Comparison of ENCODE assay signal across 36 cellular contexts in the genomic region with DNA sequence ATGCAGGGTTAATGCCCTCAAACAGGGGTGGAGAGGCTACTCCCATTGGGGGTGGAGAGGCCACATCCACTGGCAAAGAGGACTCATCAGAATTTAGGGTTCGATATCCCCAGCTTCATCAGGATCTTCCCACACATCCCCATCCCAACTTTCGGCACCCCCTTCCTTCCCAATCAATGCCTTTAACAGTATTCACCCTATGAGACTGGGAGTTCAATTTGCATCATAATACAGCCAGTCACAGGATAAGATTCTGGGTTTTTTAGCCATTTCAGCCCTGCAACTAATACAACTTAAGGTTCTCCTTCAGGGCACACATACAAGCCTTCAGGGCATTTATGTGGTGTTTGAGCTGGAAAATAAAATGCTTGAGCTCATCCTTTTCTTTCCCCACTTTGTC.
"Had no signal": no experiment of that assay in that cellular context is flagged by ENCODE, and none has a peak within 500 bp of the region (broad histone marks: within the 10 kb centered on the region; RNA-seq: fewer than 3 reads in every experiment).

No MANE protein-coding gene starts in this region.

- H3K4me3 Mint-ChIP-seq: activated CD4-positive, alpha-beta memory T cell treated with anti-CD3 and anti-CD28 coated beads, Interleukin-2, amount 10 ng/mL, durations not matched to agents 7 days and 5 days; activated CD4-positive, alpha-beta T cell treated with anti-CD3 and anti-CD28 coated beads, Interleukin-2, amount 10 ng/mL, durations not matched to agents 7 days and 5 days; activated naive CD4-positive, alpha-beta T cell treated with anti-CD3 and anti-CD28 coated beads, Interleukin-2, amount 10 ng/mL, durations not matched to agents 7 days and 5 days; activated naive CD8-positive, alpha-beta T cell treated with anti-CD3 and anti-CD28 coated beads, Interleukin-2, amount 10 ng/mL, durations not matched to agents 7 days and 5 days; activated T-cell treated with anti-CD3 and anti-CD28 coated beads, Interleukin-2, amount 50 U/mL, for 24 hours; activated T-cell treated with anti-CD3 and anti-CD28 coated beads, Interleukin-2, amount 50 U/mL, for 72 hours; brain; dendritic cell treated with granulocyte-macrophage colony-stimulating factor and Interleukin-4, amounts not matched to agents 40 ng/mL and 50 ng/mL, for 4 days; endodermal cell; T-helper 17 cell; T-helper 2 cell treated with Interferon-gamma antibody and Interleukin-4, amounts not matched to agents 5 μg/mL and 100 μg/mL, for 36 hours had no signal

- ATAC-seq: activated naive CD4-positive, alpha-beta T cell treated with anti-CD3 and anti-CD28 coated beads, Interleukin-2, amount 50 U/mL, for 72 hours; activated T-cell treated with anti-CD3 and anti-CD28 coated beads, Interleukin-2, amount 50 U/mL, for 72 hours; esophagus mucosa; gastrocnemius medialis; heart left ventricle; T-helper 17 cell had no signal

- DNase-seq: activated CD4-positive, alpha-beta memory T cell treated with anti-CD3 and anti-CD28 coated beads, Interleukin-2, amount 10 ng/mL, durations not matched to agents 7 days and 5 days; activated CD4-positive, alpha-beta T cell treated with anti-CD3 and anti-CD28 coated beads for 1 hour; activated CD4-positive, alpha-beta T cell treated with anti-CD3 and anti-CD28 coated beads for 4 hours; activated CD4-positive, alpha-beta T cell treated with anti-CD3 and anti-CD28 coated beads, Interleukin-2, amount 10 ng/mL, durations not matched to agents 7 days and 5 days; activated CD4-positive, alpha-beta T cell treated with anti-CD3 and anti-CD28 coated beads, Interleukin-2, amount 50 U/mL, for 4 hours; activated CD4-positive, CD25-positive, alpha-beta regulatory T cell; activated CD8-positive, alpha-beta memory T cell treated with anti-CD3 and anti-CD28 coated beads, Interleukin-2, amount 50 U/mL, for 48 hours; activated gamma-delta T cell; activated naive CD4-positive, alpha-beta T cell; activated naive CD4-positive, alpha-beta T cell treated with anti-CD3 and anti-CD28 coated beads, Interleukin-2, amount 10 ng/mL, durations not matched to agents 7 days and 5 days; activated naive CD8-positive, alpha-beta T cell treated with anti-CD3 and anti-CD28 coated beads, Interleukin-2, amount 10 ng/mL, durations not matched to agents 7 days and 5 days; activated T-cell treated with anti-CD3 and anti-CD28 coated beads for 4 hours; activated T-cell treated with anti-CD3 and anti-CD28 coated beads, Interleukin-2, amount 50 U/mL, for 24 hours; activated T-cell treated with anti-CD3 and anti-CD28 coated beads, Interleukin-2, amount 50 U/mL, for 72 hours; central memory CD4-positive, alpha-beta T cell; cerebellar nuclear complex; colonic mucosa; dorsolateral prefrontal cortex; effector memory CD4-positive, alpha-beta T cell; endodermal cell; foreskin fibroblast; gastrocnemius medialis; glutamatergic neuron; heart left ventricle; T-helper 1 cell; T-helper 17 cell; T1000; WERI-Rb-1 had no signal

- H3K36me3 Mint-ChIP-seq: activated naive CD4-positive, alpha-beta T cell treated with anti-CD3 and anti-CD28 coated beads, Interleukin-2, amount 10 ng/mL, durations not matched to agents 7 days and 5 days; brain had no signal

- H3K4me3 ChIP-seq: ascending aorta, breast epithelium, cardiac muscle cell, colonic mucosa, dorsolateral prefrontal cortex, gastrocnemius medialis, heart left ventricle had no signal

- H3K27me3 Mint-ChIP-seq: activated CD4-positive, alpha-beta memory T cell treated with anti-CD3 and anti-CD28 coated beads, Interleukin-2, amount 10 ng/mL, durations not matched to agents 7 days and 5 days; activated CD4-positive, alpha-beta T cell treated with anti-CD3 and anti-CD28 coated beads, Interleukin-2, amount 10 ng/mL, durations not matched to agents 7 days and 5 days; activated naive CD4-positive, alpha-beta T cell treated with anti-CD3 and anti-CD28 coated beads, Interleukin-2, amount 10 ng/mL, durations not matched to agents 7 days and 5 days; activated naive CD8-positive, alpha-beta T cell treated with anti-CD3 and anti-CD28 coated beads, Interleukin-2, amount 10 ng/mL, durations not matched to agents 7 days and 5 days; activated T-cell treated with anti-CD3 and anti-CD28 coated beads, Interleukin-2, amount 50 U/mL, for 24 hours; brain; dendritic cell treated with granulocyte-macrophage colony-stimulating factor and Interleukin-4, amounts not matched to agents 40 ng/mL and 50 ng/mL, for 4 days; T-helper 17 cell had no signal

- H3K27ac ChIP-seq: breast epithelium, cardiac muscle cell, colonic mucosa, dorsolateral prefrontal cortex, gastrocnemius medialis, heart left ventricle, WERI-Rb-1 had no signal

- H3K27ac Mint-ChIP-seq: activated CD4-positive, alpha-beta memory T cell treated with anti-CD3 and anti-CD28 coated beads, Interleukin-2, amount 10 ng/mL, durations not matched to agents 7 days and 5 days; activated CD4-positive, alpha-beta T cell treated with anti-CD3 and anti-CD28 coated beads, Interleukin-2, amount 10 ng/mL, durations not matched to agents 7 days and 5 days; activated naive CD4-positive, alpha-beta T cell treated with anti-CD3 and anti-CD28 coated beads, Interleukin-2, amount 10 ng/mL, durations not matched to agents 7 days and 5 days; activated naive CD4-positive, alpha-beta T cell treated with anti-CD3 and anti-CD28 coated beads, Interleukin-2, amount 50 U/mL, for 72 hours; activated naive CD8-positive, alpha-beta T cell treated with anti-CD3 and anti-CD28 coated beads, Interleukin-2, amount 10 ng/mL, durations not matched to agents 7 days and 5 days; activated T-cell treated with anti-CD3 and anti-CD28 coated beads, Interleukin-2, amount 50 U/mL, for 24 hours; activated T-cell treated with anti-CD3 and anti-CD28 coated beads, Interleukin-2, amount 50 U/mL, for 72 hours; brain; dendritic cell treated with granulocyte-macrophage colony-stimulating factor and Interleukin-4, amounts not matched to agents 40 ng/mL and 50 ng/mL, for 4 days; endodermal cell; T-helper 17 cell; T-helper 2 cell treated with Interferon-gamma antibody and Interleukin-4, amounts not matched to agents 5 μg/mL and 100 μg/mL, for 36 hours had no signal

- H3K9me3 Mint-ChIP-seq: activated CD4-positive, alpha-beta memory T cell treated with anti-CD3 and anti-CD28 coated beads, Interleukin-2, amount 10 ng/mL, durations not matched to agents 7 days and 5 days; activated naive CD4-positive, alpha-beta T cell treated with anti-CD3 and anti-CD28 coated beads, Interleukin-2, amount 10 ng/mL, durations not matched to agents 7 days and 5 days; activated naive CD4-positive, alpha-beta T cell treated with anti-CD3 and anti-CD28 coated beads, Interleukin-2, amount 50 U/mL, for 72 hours; activated T-cell treated with anti-CD3 and anti-CD28 coated beads, Interleukin-2, amount 50 U/mL, for 24 hours; dendritic cell treated with granulocyte-macrophage colony-stimulating factor and Interleukin-4, amounts not matched to agents 40 ng/mL and 50 ng/mL, for 4 days; endodermal cell; T-helper 2 cell treated with Interferon-gamma antibody and Interleukin-4, amounts not matched to agents 5 μg/mL and 100 μg/mL, for 36 hours had no signal

- H3K4me1 Mint-ChIP-seq: brain, endodermal cell had no signal

- H3K9me3 ChIP-seq: breast epithelium, colonic mucosa, gastrocnemius medialis, heart left ventricle had no signal

- H3K27me3 ChIP-seq: ascending aorta, breast epithelium, cardiac muscle cell, colonic mucosa, dorsolateral prefrontal cortex, gastrocnemius medialis, heart left ventricle had no signal

- H3K36me3 ChIP-seq: ascending aorta, breast epithelium, cardiac muscle cell, colonic mucosa, gastrocnemius medialis, heart left ventricle, WERI-Rb-1 had no signal

- H3K4me1 ChIP-seq: breast epithelium had no signal
